Comparison of ENCODE assay signal across 9 cellular contexts in genomic region chr17:38353084-38353604, GRCh38. TPM values are rescaled to one million over a fixed set of nuclear protein-coding genes. Genes with fewer than 3 reads are reported as not detected.
DNase-seq lines count a peak whose midpoint lies in the region; ATAC-seq and TF ChIP-seq lines count a peak whose summit lies in the region.
"Had no signal": no experiment of that assay in that cellular context is flagged by ENCODE, and none has a peak within 500 bp of the region (broad histone marks: within the 10 kb centered on the region; RNA-seq: fewer than 3 reads in every experiment).

No MANE protein-coding gene starts in this region.

- ATAC-seq in GM19463 (IDR thresholded peaks at IDR 0.05; ENCODE audit: unreplicated experiment) (no peak), HG03342 (IDR thresholded peaks at IDR 0.05; ENCODE audit: unreplicated experiment) (no peak)

- H3K27me3 ChIP-seq in adrenal gland (no peaks in the 10 kb centered on the region), tibial nerve (no peaks in the 10 kb centered on the region)

- peak overlapping the region; percentile 78 for H3K4me3 Mint-ChIP-seq in activated T-cell treated with anti-CD3 and anti-CD28 coated beads, Interleukin-2, amount 50 U/mL, for 24 hours

- no peaks in the 10 kb centered on the region for H3K9me3 Mint-ChIP-seq in activated T-cell treated with anti-CD3 and anti-CD28 coated beads, Interleukin-2, amount 50 U/mL, for 24 hours

- peaks cover 61% of the 10 kb centered on the region for H3K4me1 Mint-ChIP-seq in activated T-cell treated with anti-CD3 and anti-CD28 coated beads, Interleukin-2, amount 50 U/mL, for 24 hours (ENCODE audit: low read depth)

- TF ChIP-seq CTCF in adrenal gland (IDR thresholded peaks at IDR 0.05) (no peak), lower leg skin (IDR thresholded peaks at IDR 0.05) (no peak), tibial nerve (IDR thresholded peaks at IDR 0.05) (no peak)

- H3K27ac Mint-ChIP-seq in activated T-cell treated with anti-CD3 and anti-CD28 coated beads, Interleukin-2, amount 50 U/mL, for 24 hours, result peak overlapping the region; percentile 16

- H3K9me3 ChIP-seq in adrenal gland (replicated peaks in 1 of 3) (no peaks in the 10 kb centered on the region), tibial nerve (no peaks in the 10 kb centered on the region)

- H3K36me3 ChIP-seq in adrenal gland (replicated peaks in 1 of 2) (no peaks in the 10 kb centered on the region), tibial nerve (no peaks in the 10 kb centered on the region)

- H3K4me1 ChIP-seq in adrenal gland (replicated peaks in 1 of 2) (peaks cover 7 to 56% of the 10 kb centered on the region in 2 donors), tibial nerve (peaks cover 0 to 55% (median 9%) of the 10 kb centered on the region in 4 donors)

- TF ChIP-seq POLR2A in adrenal gland (IDR thresholded peaks at IDR 0.05) (no peak), lower leg skin (IDR thresholded peaks at IDR 0.05) (no peak), tibial nerve (IDR thresholded peaks at IDR 0.05) (no peak)

- H3K4me3 ChIP-seq in adrenal gland, result peak overlapping the region in 3 of 4 donors; percentile 55 to 92 (median 59)
- H3K4me3 ChIP-seq in lower leg skin (ENCODE audit: low read depth, poor library complexity, severe bottlenecking), result peak overlapping the region; percentile 78
- H3K4me3 ChIP-seq in tibial nerve, result peak overlapping the region; percentile 64 to 91 (median 82)

- no peak for DNase-seq in activated T-cell treated with anti-CD3 and anti-CD28 coated beads, Interleukin-2, amount 50 U/mL, for 24 hours
- no peak for DNase-seq in activated T-cell treated with anti-CD3 and anti-CD28 coated beads, Interleukin-2, amount 50 U/mL, for 48 hours
- DNase-seq in adrenal gland (no peak), lower leg skin (ENCODE audit: low spot score in 2 of 2) (no peak), tibial nerve (ENCODE audit: low spot score in 2 of 2) (no peak), NCI-H1417 treated with DMSO at 0.1 percent for 48 hours (lab: John Stamatoyannopoulos, UW) (no peak)

- intact Hi-C loops in adrenal gland (cut with DNase I), result loop anchor here in 1 of 2 donors (5.0 kb wide), 1 partner anchor 64 kb away; no protein-coding TSS in a partner anchor
- intact Hi-C loops in lower leg skin (cut with DNase I; ENCODE audit: low total_unique reads), result no loop called here

- no peaks in the 10 kb centered on the region for H3K36me3 Mint-ChIP-seq in activated T-cell treated with anti-CD3 and anti-CD28 coated beads, Interleukin-2, amount 50 U/mL, for 24 hours (ENCODE audit: low read depth)

- no peak for TF ChIP-seq EP300 in tibial nerve (IDR thresholded peaks at IDR 0.05)

- 8 to 13% (median 11%) methylated on average over 8 of the region's 8 CpGs for WGBS in adrenal gland, 4 donors
- 7 to 16% methylated on average over 8 of the region's 8 CpGs for WGBS in lower leg skin, 2 donors
- 10 to 14% methylated on average over 8 of the region's 8 CpGs for WGBS in tibial nerve, 2 donors

- H3K27ac ChIP-seq in adrenal gland (peak overlapping the region in 2 of 5 donors; percentile 91 to 92), tibial nerve (peak overlapping the region in 3 of 4 donors; percentile 85 to 90 (median 87))

- no peaks in the 10 kb centered on the region for H3K27me3 Mint-ChIP-seq in activated T-cell treated with anti-CD3 and anti-CD28 coated beads, Interleukin-2, amount 50 U/mL, for 24 hours

RNA-seq across cellular contexts. Expression of gene SOCS7, which starts 1.5 kb away (rescaled TPM):
- total RNA-seq in adrenal gland (10 to 100 TPM; 17.2 to 51.3 (median 22.0) TPM), lower leg skin (10 to 100 TPM; 14.5 to 19.9 (median 19.3) TPM), tibial nerve (10 to 100 TPM; 14.7 to 26.4 (median 17.8) TPM)
- polyA plus RNA-seq in adrenal gland, result 10 to 100 TPM in 1 of 3 donors, 1 to 10 TPM in 2; 2.7 to 18.4 (median 6.1) TPM

RNA-seq across cellular contexts. Expression of gene GPR179, which starts 9.4 kb away (rescaled TPM):
- total RNA-seq in adrenal gland (under 1 TPM in 4 of 8 donors, not detected in 4; under 0.01 to 0.28 (median 0.09) TPM), lower leg skin (under 1 TPM in 1 of 4 donors, not detected in 3; 0.25 TPM), tibial nerve (under 1 TPM in 3 of 4 donors, not detected in 1; 0.21 to 0.78 (median 0.44) TPM)
- polyA plus RNA-seq in adrenal gland, result under 1 TPM; 0.05 to 0.32 (median 0.07) TPM
- total RNA-seq: pulmonary artery endothelial cell had no signal

RNA-seq across cellular contexts. Expression of gene MRPL45, which starts 56.2 kb away (rescaled TPM):
- total RNA-seq in adrenal gland, result 10 to 100 TPM; 25.4 to 45.4 (median 37.2) TPM
- 10 to 100 TPM; 12.7 to 48.5 (median 14.3) TPM for polyA plus RNA-seq in adrenal gland
- total RNA-seq in lower leg skin, result 10 to 100 TPM; 25.8 to 34.5 (median 29.4) TPM
- total RNA-seq in tibial nerve, result 10 to 100 TPM; 17.4 to 29.3 (median 24.2) TPM
